Comparison of ENCODE assay signal across 1 cellular context in genomic region chr9:121277026-121277425, GRCh38.
TF ChIP-seq lines count a peak whose summit lies in the region.

No MANE protein-coding gene starts in this region.

TF ChIP-seq in HCT116, 20 proteins besides CTCF, POLR2A, EP300 and RAD21 (continued from another document):
- no peak for TF ChIP-seq REST (IDR thresholded peaks at IDR 0.05; ENCODE audit: low read depth)
- TF ChIP-seq POLR2AphosphoS5 (IDR thresholded peaks at IDR 0.05; ENCODE audit: low read depth, low read length): no peak
- no peak for TF ChIP-seq SRF (IDR thresholded peaks at IDR 0.05; ENCODE audit: low read depth)
